Comparison of ENCODE assay signal across 8 cellular contexts in genomic region chrX:102516314-102516936, GRCh38. TPM values are rescaled to one million over a fixed set of nuclear protein-coding genes. Genes with fewer than 3 reads are reported as not detected.
DNase-seq lines count a peak whose midpoint lies in the region; ATAC-seq and TF ChIP-seq lines count a peak whose summit lies in the region.

TMSB15A (minus strand) TSS chrX:102516739.

- intact Hi-C loops in activated CD4-positive, alpha-beta T cell treated with anti-CD3 and anti-CD28 coated beads, Interleukin-2, amount 10 ng/mL, durations not matched to agents 24 days and 14 days (cut with micrococcal nuclease) = no loop called here

- H3K9me3 Mint-ChIP-seq in activated CD4-positive, alpha-beta T cell treated with anti-CD3 and anti-CD28 coated beads, Interleukin-2, amount 10 ng/mL, durations not matched to agents 24 days and 14 days = no peaks in the 10 kb centered on the region

- peak within 1 kb of the TSS; percentile 40 to 66 for H3K27ac ChIP-seq in coronary artery

- no peak for TF ChIP-seq CTCF in coronary artery (IDR thresholded peaks at IDR 0.05)

- ATAC-seq in HG02678 (IDR thresholded peaks at IDR 0.05; ENCODE audit: unreplicated experiment) = peak; percentile 74

- H3K4me1 Mint-ChIP-seq in activated CD4-positive, alpha-beta T cell treated with anti-CD3 and anti-CD28 coated beads, Interleukin-2, amount 10 ng/mL, durations not matched to agents 24 days and 14 days = peaks cover 2% of the 10 kb centered on the region

- DNase-seq in EH (ENCODE audit: low read depth) (peak; percentile 64), NCI-H2107 (lab: John Stamatoyannopoulos, UW) (peak; percentile 37), coronary artery (ENCODE audit: low spot score) (peak; percentile 78), kidney tubule cell (ENCODE audit: low spot score) (peak; percentile 26), GDM1 (lab: John Stamatoyannopoulos, UW) (no peak)
- peak; percentile 79 for DNase-seq in activated CD4-positive, alpha-beta T cell treated with anti-CD3 and anti-CD28 coated beads, Interleukin-2, amount 10 ng/mL, durations not matched to agents 24 days and 14 days
- DNase-seq in stimulated activated CD4-positive, alpha-beta T cell treated with anti-CD3 and anti-CD28 coated beads, Interleukin-1b, Interleukin-23, amount 100 ng/mL, for 4 hours (ENCODE audit: low read depth in 2 of 2) = peak; percentile 45 to 55

- no peak within 1 kb of the TSS for H3K27ac Mint-ChIP-seq in activated CD4-positive, alpha-beta T cell treated with anti-CD3 and anti-CD28 coated beads, Interleukin-2, amount 10 ng/mL, durations not matched to agents 24 days and 14 days

- H3K4me3 Mint-ChIP-seq in activated CD4-positive, alpha-beta T cell treated with anti-CD3 and anti-CD28 coated beads, Interleukin-2, amount 10 ng/mL, durations not matched to agents 24 days and 14 days = peak within 1 kb of the TSS; percentile 84

- peak within 1 kb of the TSS; percentile 69 for H3K4me3 ChIP-seq in coronary artery

- no peaks in the 10 kb centered on the region for H3K36me3 Mint-ChIP-seq in activated CD4-positive, alpha-beta T cell treated with anti-CD3 and anti-CD28 coated beads, Interleukin-2, amount 10 ng/mL, durations not matched to agents 24 days and 14 days (ENCODE audit: low read depth)

- peaks cover 33% of the 10 kb centered on the region for H3K27me3 Mint-ChIP-seq in activated CD4-positive, alpha-beta T cell treated with anti-CD3 and anti-CD28 coated beads, Interleukin-2, amount 10 ng/mL, durations not matched to agents 24 days and 14 days

RNA-seq across cellular contexts. Expression of gene TMSB15A, which starts in this region (rescaled TPM):
- total RNA-seq in activated CD4-positive, alpha-beta T cell treated with anti-CD3 and anti-CD28 coated beads, Interleukin-2, amount 10 ng/mL, durations not matched to agents 24 days and 14 days = 0.31 TPM in 1 of 2 replicates, not detected in the other

Comparison
In these comparisons a context has a peak if more than half of its experiments do, and no peak if none do; other contexts are left out.
1. Peak in DNase-seq in activated CD4-positive, alpha-beta T cell treated with anti-CD3 and anti-CD28 coated beads, Interleukin-2, amount 10 ng/mL, durations not matched to agents 24 days and 14 days; RNA of the gene not detected or under 1 TPM.